ENCODE assay signal across 28 cellular contexts in the genomic region with DNA sequence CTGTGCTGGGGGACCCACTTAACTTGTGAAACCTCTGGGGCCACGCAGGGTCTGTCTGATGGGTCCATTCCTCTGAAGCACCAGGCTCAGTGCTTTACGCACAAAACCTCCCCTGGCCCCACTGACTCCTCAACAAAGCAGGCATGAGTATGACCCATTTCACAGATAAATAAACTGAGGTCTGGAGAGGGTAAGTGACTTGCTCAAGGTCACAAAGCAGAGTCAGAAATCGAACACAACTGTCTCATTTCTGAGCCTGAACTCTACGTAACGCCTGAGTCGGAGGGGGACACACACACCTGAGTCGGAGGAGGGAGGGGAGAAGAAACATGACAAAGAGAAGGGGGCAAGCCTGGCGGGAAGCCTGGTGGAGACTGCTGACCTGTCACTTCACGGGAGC.
"Had no signal": no experiment of that assay in that cellular context is flagged by ENCODE, and none has a peak within 500 bp of the region (broad histone marks: within the 10 kb centered on the region; RNA-seq: fewer than 3 reads in every experiment).

No MANE protein-coding gene starts in this region.

- FAIRE-seq: pancreas had no signal

- H3K4me2 ChIP-seq: neural progenitor cell, smooth muscle cell had no signal

- H3K9me3 ChIP-seq: neutrophil, pancreas, psoas muscle, suprapubic skin, testis, transverse colon, upper lobe of right lung, uterus had no signal

- H3K36me3 ChIP-seq: neural progenitor cell, neutrophil, pancreas, spleen, suprapubic skin, tibial artery, transverse colon, upper lobe of right lung, uterus had no signal

- H3K27ac ChIP-seq: neural progenitor cell, neutrophil, pancreas, psoas muscle, skin epidermis, spleen, suprapubic skin, testis, tibial artery, transverse colon, upper lobe of right lung, uterus had no signal

- H3K9ac ChIP-seq: neural progenitor cell had no signal

- H2AFZ ChIP-seq: neural progenitor cell had no signal

- H3K4me3 ChIP-seq: neural progenitor cell, pancreas, psoas muscle, skin epidermis, smooth muscle cell, spleen, suprapubic skin, testis, tibial artery, transverse colon, upper lobe of right lung, uterus had no signal

- H3K27me3 ChIP-seq: testis, uterus had no signal

- ATAC-seq: natural killer cell; pancreas; psoas muscle; right cardiac atrium; sciatic nerve; stimulated activated memory B cell treated with anti-CD40 and anti-IgM and Interleukin-4, amounts not matched to agents 10 μg/mL and 1 μg/mL and 100 μg/mL, for 72 hours; stimulated activated naive CD8-positive, alpha-beta T cell treated with anti-CD3 and anti-CD28 coated beads, Interleukin-15, amount 100 ng/mL, for 72 hours; stimulated activated naive CD8-positive, alpha-beta T cell treated with anti-CD3 and anti-CD28 coated beads, Interleukin-15, Interleukin-2, amounts not matched to agents 100 U/mL and 50 U/mL, for 24 hours; upper lobe of right lung had no signal

- DNase-seq: naive B cell; natural killer cell; nucleus accumbens; pancreas; psoas muscle; right cardiac atrium; spleen; stimulated activated CD4-positive, alpha-beta T cell treated with anti-CD3 and anti-CD28 coated beads, Interleukin-12 subunit alpha, Interleukin-12 subunit beta, amount 100 ng/mL, for 4 hours; stimulated activated CD4-positive, alpha-beta T cell treated with anti-CD3 and anti-CD28 coated beads, Interleukin-1b, Interleukin-23, amount 100 ng/mL, for 48 hours; stimulated activated CD4-positive, alpha-beta T cell treated with anti-CD3 and anti-CD28 coated beads, Interleukin-4, amount 100 ng/mL, for 1 hour; stimulated activated CD4-positive, alpha-beta T cell treated with anti-CD3 and anti-CD28 coated beads, Interleukin-4, amount 100 ng/mL, for 4 hours; stimulated activated CD8-positive, alpha-beta memory T cell treated with anti-CD3 and anti-CD28 coated beads, Interleukin-4, amount 100 ng/mL, for 48 hours; stimulated activated naive CD4-positive, alpha-beta T cell; stimulated activated naive CD8-positive, alpha-beta T cell treated with anti-CD3 and anti-CD28 coated beads, Interleukin-15, amount 100 ng/mL, for 72 hours; stimulated activated naive CD8-positive, alpha-beta T cell treated with anti-CD3 and anti-CD28 coated beads, Interleukin-15, Interleukin-2, amounts not matched to agents 100 U/mL and 50 U/mL, for 24 hours; substantia nigra; testis; tibial artery; transverse colon; upper lobe of right lung; uterus had no signal

- H3K4me1 ChIP-seq: pancreas, psoas muscle, spleen, suprapubic skin, testis, tibial artery, transverse colon, upper lobe of right lung, uterus had no signal
